30 cellular contexts compared by ENCODE assay signal in genomic region chr12:57104292-57104910, GRCh38. TPM values are rescaled to one million over a fixed set of nuclear protein-coding genes. Genes with fewer than 3 reads are reported as not detected.
A peak's percentile ranks its signal among the peaks of the same experiment; 100 is the strongest.
DNase-seq lines count a peak whose midpoint lies in the region; ATAC-seq and TF ChIP-seq lines count a peak whose summit lies in the region.
"Had no signal": no experiment of that assay in that cellular context is flagged by ENCODE, and none has a peak within 500 bp of the region (broad histone marks: within the 10 kb centered on the region; RNA-seq: fewer than 3 reads in every experiment).

No MANE protein-coding gene starts in this region.

- H3K4me1 Mint-ChIP-seq in activated CD4-positive, alpha-beta T cell treated with anti-CD3 and anti-CD28 coated beads, Interleukin-2, amount 10 ng/mL, durations not matched to agents 7 days and 5 days: peaks cover 68% of the 10 kb centered on the region
- H3K4me1 Mint-ChIP-seq in activated naive CD8-positive, alpha-beta T cell (ENCODE audit: low read depth): peaks cover 75% of the 10 kb centered on the region

- no CpG with 5 or more reads among the region's 12 CpGs for WGBS in neuronal stem cell (ENCODE audit: extremely low coverage in 2 of 2, insufficient read length in 2 of 2, insufficient replicate concordance in 1 of 2), 2 donors

- peak overlapping the region; percentile 24 for H2BK12ac ChIP-seq in neuronal stem cell (ENCODE audit: low read length)

- H3K27ac ChIP-seq in neuronal stem cell (replicated peaks; ENCODE audit: low read length): no peak overlapping the region
- H3K27ac ChIP-seq in ascending aorta: no peak overlapping the region
- H3K27ac ChIP-seq: cardiac muscle cell, heart right ventricle had no signal

- POLR2A ChIA-PET in activated CD4-positive, alpha-beta T cell treated with anti-CD3 and anti-CD28 coated beads, Interleukin-2, amount 10 ng/mL, durations not matched to agents 7 days and 5 days (lab: Charles Lee): interaction anchor here (0.6 kb wide), 1 partner anchor 13 kb away, joined by 3 read pairs; no protein-coding TSS in a partner anchor

- H3K36me3 ChIP-seq in neuronal stem cell (replicated peaks in 1 of 2; ENCODE audit: control insufficient read depth in 2 of 2, insufficient read depth in 2 of 2, low read length in 2 of 2): peaks cover 0 to 71% of the 10 kb centered on the region in 2 donors
- peaks cover 60 to 82% of the 10 kb centered on the region in 2 donors for H3K36me3 ChIP-seq in ascending aorta
- H3K36me3 ChIP-seq: BE2C, cardiac muscle cell had no signal

- H3K14ac ChIP-seq in neuronal stem cell (ENCODE audit: low read length): no peak overlapping the region

- H3K4me3 Mint-ChIP-seq in activated CD4-positive, alpha-beta T cell treated with anti-CD3 and anti-CD28 coated beads, Interleukin-2, amount 10 ng/mL, durations not matched to agents 7 days and 5 days: no peak overlapping the region
- H3K4me3 Mint-ChIP-seq in activated naive CD8-positive, alpha-beta T cell: no peak overlapping the region
- H3K4me3 Mint-ChIP-seq: activated T-helper 1 cell treated with anti-CD3 and anti-CD28 coated beads, Interleukin-12 subunit alpha, Interleukin-12 subunit beta, Interleukin-2, Interleukin-4 antibody, amounts not matched to agents 30 ng/mL and 10 ng/mL and 1 ng/mL, durations not matched to agents 14 hours and 24 hours and 36 hours had no signal

- H3K23ac ChIP-seq in neuronal stem cell (ENCODE audit: low read depth, low read length, poor library complexity): no peak overlapping the region

- no peaks in the 10 kb centered on the region for H3K9me3 Mint-ChIP-seq in activated CD4-positive, alpha-beta T cell treated with anti-CD3 and anti-CD28 coated beads, Interleukin-2, amount 10 ng/mL, durations not matched to agents 7 days and 5 days
- no peaks in the 10 kb centered on the region for H3K9me3 Mint-ChIP-seq in activated naive CD8-positive, alpha-beta T cell (ENCODE audit: low read depth)
- H3K9me3 Mint-ChIP-seq: activated T-helper 1 cell treated with anti-CD3 and anti-CD28 coated beads, Interleukin-12 subunit alpha, Interleukin-12 subunit beta, Interleukin-2, Interleukin-4 antibody, amounts not matched to agents 30 ng/mL and 10 ng/mL and 1 ng/mL, durations not matched to agents 14 hours and 24 hours and 36 hours had no signal

- H3K27me3 ChIP-seq in neuronal stem cell (ENCODE audit: control insufficient read depth in 3 of 3, insufficient read depth in 3 of 3, low read depth in 1 of 3, low read length in 3 of 3) (no peaks in the 10 kb centered on the region), ascending aorta (no peaks in the 10 kb centered on the region)
- H3K27me3 ChIP-seq: BE2C, cardiac muscle cell, heart right ventricle, spleen had no signal

- H3K27ac Mint-ChIP-seq in activated CD4-positive, alpha-beta T cell treated with anti-CD3 and anti-CD28 coated beads, Interleukin-2, amount 10 ng/mL, durations not matched to agents 7 days and 5 days: peak overlapping the region; percentile 54
- peak overlapping the region; percentile 75 for H3K27ac Mint-ChIP-seq in activated naive CD8-positive, alpha-beta T cell
- H3K27ac Mint-ChIP-seq: activated T-helper 1 cell treated with anti-CD3 and anti-CD28 coated beads, Interleukin-12 subunit alpha, Interleukin-12 subunit beta, Interleukin-2, Interleukin-4 antibody, amounts not matched to agents 30 ng/mL and 10 ng/mL and 1 ng/mL, durations not matched to agents 14 hours and 24 hours and 36 hours had no signal

- H2AK5ac ChIP-seq in neuronal stem cell (ENCODE audit: low read depth, low read length): no peak overlapping the region

- TF ChIP-seq CTCF in ascending aorta (IDR thresholded peaks at IDR 0.05): no peak

- no peak overlapping the region for H2BK120ac ChIP-seq in neuronal stem cell (ENCODE audit: low read depth, low read length)

- no peak overlapping the region for H2BK5ac ChIP-seq in neuronal stem cell (ENCODE audit: low read length)

- no peak overlapping the region for H3K9ac ChIP-seq in neuronal stem cell (ENCODE audit: low read depth, low read length, poor library complexity)

- peak overlapping the region; percentile 40 for H3K18ac ChIP-seq in neuronal stem cell (ENCODE audit: low read length)

- H3K9me3 ChIP-seq in neuronal stem cell (replicated peaks in 1 of 2; ENCODE audit: control insufficient read depth in 2 of 2, insufficient read depth in 1 of 2, low read depth in 1 of 2, low read length in 2 of 2) (no peaks in the 10 kb centered on the region), ascending aorta (no peaks in the 10 kb centered on the region)
- H3K9me3 ChIP-seq: BE2C, heart right ventricle, spleen had no signal

- H4K91ac ChIP-seq in neuronal stem cell (ENCODE audit: low read depth, low read length, poor library complexity): peak overlapping the region; percentile 22

- ATAC-seq in GM18870 (IDR thresholded peaks at IDR 0.05; ENCODE audit: unreplicated experiment): no peak
- ATAC-seq in GM21619 (IDR thresholded peaks at IDR 0.05; ENCODE audit: unreplicated experiment): no peak
- ATAC-seq: heart right ventricle, PC-3 had no signal

- no peaks in the 10 kb centered on the region for H3K27me3 Mint-ChIP-seq in activated CD4-positive, alpha-beta T cell treated with anti-CD3 and anti-CD28 coated beads, Interleukin-2, amount 10 ng/mL, durations not matched to agents 7 days and 5 days
- no peaks in the 10 kb centered on the region for H3K27me3 Mint-ChIP-seq in activated naive CD8-positive, alpha-beta T cell

- H2AFZ ChIP-seq in neuronal stem cell (ENCODE audit: low read length): no peak overlapping the region

- no peaks in the 10 kb centered on the region for H3K79me1 ChIP-seq in neuronal stem cell (ENCODE audit: low read depth, low read length)

- H3K4me1 ChIP-seq in neuronal stem cell (ENCODE audit: control insufficient read depth in 2 of 2, insufficient read depth in 1 of 2, low read depth in 1 of 2, low read length in 2 of 2) (peaks cover 6 to 8% of the 10 kb centered on the region in 2 donors), ascending aorta (peaks cover under 1 to 8% of the 10 kb centered on the region in 2 donors)

- DNase-seq in activated CD4-positive, alpha-beta T cell treated with anti-CD3 and anti-CD28 coated beads, Interleukin-2, amount 10 ng/mL, durations not matched to agents 7 days and 5 days: no peak
- DNase-seq in activated CD4-positive, alpha-beta T cell treated with anti-CD3 and anti-CD28 coated beads for 48 hours: no peak
- peak; percentile 65 for DNase-seq in CD1c-positive myeloid dendritic cell (ENCODE audit: extremely low spot score)
- no peak for DNase-seq in neuronal stem cell (ENCODE audit: low spot score)
- no peak for DNase-seq in ascending aorta (ENCODE audit: low spot score in 2 of 2)
- DNase-seq: activated CD4-positive, alpha-beta T cell treated with anti-CD3 and anti-CD28 coated beads, Interleukin-2, amount 50 U/mL, for 48 hours; amniotic stem cell; dermis blood vessel endothelial cell; DMS 273 treated with DMSO at 0.1 percent for 48 hours; heart right ventricle; MM.1S; NCI-H1694 treated with DMSO at 0.1 percent for 48 hours; nucleus accumbens; PC-3; retina; spleen; stimulated activated CD4-positive, alpha-beta T cell treated with anti-CD3 and anti-CD28 coated beads, Interleukin-4, amount 100 ng/mL, for 24 hours; T-helper 2 cell had no signal

- intact Hi-C loops in ascending aorta (cut with DNase I): no loop called here

- CTCF ChIA-PET in activated CD4-positive, alpha-beta T cell treated with anti-CD3 and anti-CD28 coated beads, Interleukin-2, amount 10 ng/mL, durations not matched to agents 7 days and 5 days (lab: Charles Lee): interaction anchor here (1.4 to 10.3 kb wide), 3 partner anchors 8 to 35 kb away, joined by 4 to 90 read pairs (median 7); partner anchors contain the start of gene NAB2

- no peak overlapping the region for H2BK15ac ChIP-seq in neuronal stem cell (ENCODE audit: low read length)

- no peak overlapping the region for H3K4ac ChIP-seq in neuronal stem cell (ENCODE audit: low read length)

- H3K36me3 Mint-ChIP-seq in activated CD4-positive, alpha-beta T cell treated with anti-CD3 and anti-CD28 coated beads, Interleukin-2, amount 10 ng/mL, durations not matched to agents 7 days and 5 days (ENCODE audit: low read depth): peaks cover 56% of the 10 kb centered on the region
- peaks cover 2% of the 10 kb centered on the region for H3K36me3 Mint-ChIP-seq in activated naive CD8-positive, alpha-beta T cell

- H3K4me3 ChIP-seq in neuronal stem cell (ENCODE audit: low read length in 2 of 2) (no peak overlapping the region), ascending aorta (no peak overlapping the region)
- H3K4me3 ChIP-seq: cardiac muscle cell, heart right ventricle, spleen had no signal

- no peak overlapping the region for H4K8ac ChIP-seq in neuronal stem cell (ENCODE audit: low read depth, low read length)

- H3K4me2 ChIP-seq in neuronal stem cell (ENCODE audit: insufficient read depth, low read length, poor library complexity, severe bottlenecking): no peak overlapping the region

RNA-seq across cellular contexts. Expression of gene STAT6, which starts 6.8 kb away (rescaled TPM):
- total RNA-seq in activated CD4-positive, alpha-beta T cell treated with anti-CD3 and anti-CD28 coated beads, Interleukin-2, amount 10 ng/mL, durations not matched to agents 7 days and 5 days: 100 to 1,000 TPM; 239 to 242 TPM
- polyA plus RNA-seq in neuronal stem cell (2013, experiment 1 of 2): 9.9 TPM
- polyA plus RNA-seq in neuronal stem cell (2013, experiment 2 of 2): 8.0 TPM
- 188 TPM for total RNA-seq in ascending aorta

RNA-seq across cellular contexts. Expression of gene NAB2, which starts 15.5 kb away (rescaled TPM):
- 1 to 10 TPM; 5.5 to 6.8 TPM for total RNA-seq in activated CD4-positive, alpha-beta T cell treated with anti-CD3 and anti-CD28 coated beads, Interleukin-2, amount 10 ng/mL, durations not matched to agents 7 days and 5 days
- polyA plus RNA-seq in neuronal stem cell (2013, experiment 1 of 2): 51.0 TPM
- polyA plus RNA-seq in neuronal stem cell (2013, experiment 2 of 2): 47.9 TPM
- 50.9 TPM for total RNA-seq in ascending aorta

RNA-seq across cellular contexts. Expression of gene LRP1, which starts 23.9 kb away (rescaled TPM):
- total RNA-seq in activated CD4-positive, alpha-beta T cell treated with anti-CD3 and anti-CD28 coated beads, Interleukin-2, amount 10 ng/mL, durations not matched to agents 7 days and 5 days: under 1 TPM; 0.94 TPM
- 13.3 TPM for polyA plus RNA-seq in neuronal stem cell (2013, experiment 1 of 2)
- polyA plus RNA-seq in neuronal stem cell (2013, experiment 2 of 2): 12.4 TPM
- 708 TPM for total RNA-seq in ascending aorta

RNA-seq across cellular contexts. Expression of gene NEMP1, which starts 25.8 kb away (rescaled TPM):
- total RNA-seq in activated CD4-positive, alpha-beta T cell treated with anti-CD3 and anti-CD28 coated beads, Interleukin-2, amount 10 ng/mL, durations not matched to agents 7 days and 5 days: 10 to 100 TPM; 50.2 to 54.3 TPM
- 31.6 TPM for polyA plus RNA-seq in neuronal stem cell (2013, experiment 1 of 2)
- 33.0 TPM for polyA plus RNA-seq in neuronal stem cell (2013, experiment 2 of 2)
- total RNA-seq in ascending aorta: 7.7 TPM

RNA-seq across cellular contexts. Expression of gene LRP1-AS, which starts 43.0 kb away (rescaled TPM):
- total RNA-seq in activated CD4-positive, alpha-beta T cell treated with anti-CD3 and anti-CD28 coated beads, Interleukin-2, amount 10 ng/mL, durations not matched to agents 7 days and 5 days: not detected
- polyA plus RNA-seq in neuronal stem cell (2013, experiment 1 of 2): not detected
- not detected for polyA plus RNA-seq in neuronal stem cell (2013, experiment 2 of 2)
- total RNA-seq in ascending aorta: not detected
- total RNA-seq: A172; activated T-helper 1 cell treated with anti-CD3 and anti-CD28 coated beads, Interleukin-12 subunit alpha, Interleukin-12 subunit beta, Interleukin-2, Interleukin-4 antibody, amounts not matched to agents 30 ng/mL and 10 ng/mL and 1 ng/mL, durations not matched to agents 14 hours and 24 hours and 36 hours; cardiac muscle cell; dermis blood vessel endothelial cell; endothelial cell of umbilical vein; G401; heart right ventricle; liver; mononuclear cell; PC-3; spleen; urinary bladder had no signal
- polyA plus RNA-seq: cardiac muscle cell, endothelial cell of umbilical vein, heart right ventricle, liver, spleen, urinary bladder had no signal

Comparison
In these comparisons a context has a peak if more than half of its experiments do, and no peak if none do; other contexts are left out.
1. RNA of gene LRP1, which starts 23.9 kb away (total RNA-seq): 708 TPM in ascending aorta (single experiment); 0.94 TPM in activated CD4-positive, alpha-beta T cell treated with anti-CD3 and anti-CD28 coated beads, Interleukin-2, amount 10 ng/mL, durations not matched to agents 7 days and 5 days; every median in the first group is over 100 times any median in the second.